In genomic region chr4:122701061-122701460, GRCh38 we compare ENCODE assay signal across 15 cellular contexts. TPM values are rescaled to one million over a fixed set of nuclear protein-coding genes. Genes with fewer than 3 reads are reported as not detected.
DNase-seq lines count a peak whose midpoint lies in the region; ATAC-seq and TF ChIP-seq lines count a peak whose summit lies in the region.
"Had no signal": no experiment of that assay in that cellular context is flagged by ENCODE, and none has a peak within 500 bp of the region (broad histone marks: within the 10 kb centered on the region; RNA-seq: fewer than 3 reads in every experiment).

No MANE protein-coding gene starts in this region.

- no peaks in the 10 kb centered on the region for H3K27me3 ChIP-seq in heart right ventricle
- H3K27me3 ChIP-seq: adrenal gland had no signal

- H3K36me3 ChIP-seq in heart right ventricle: no peaks in the 10 kb centered on the region
- H3K36me3 ChIP-seq: adrenal gland, tibial artery had no signal

- DNase-seq in heart right ventricle (no peak), left ventricle myocardium superior (no peak), mesothelial cell of epicardium (ENCODE audit: low spot score in 2 of 2, unreplicated experiment in 2 of 2) (no peak), COR-L47 (lab: John Stamatoyannopoulos, UW) (no peak), LoVo (ENCODE audit: low spot score) (no peak)
- DNase-seq in activated naive CD8-positive, alpha-beta T cell treated with anti-CD3 and anti-CD28 coated beads, Interleukin-2, amount 50 U/mL, for 24 hours: no peak
- DNase-seq in stimulated activated effector memory CD8-positive, alpha-beta T cell treated with anti-CD3 and anti-CD28 coated beads, Interleukin-12 subunit alpha, Interleukin-12 subunit beta, amount 100 ng/mL, for 72 hours (ENCODE audit: low spot score in 2 of 2): no peak
- DNase-seq: adrenal gland; caudate nucleus; effector memory CD4-positive, alpha-beta T cell; head of caudate nucleus; NCI-H1417; nephron progenitor cell; tibial artery had no signal

- H3K27ac Mint-ChIP-seq in activated naive CD8-positive, alpha-beta T cell treated with anti-CD3 and anti-CD28 coated beads, Interleukin-2, amount 50 U/mL, for 24 hours: peak overlapping the region; percentile 15
- H3K27ac Mint-ChIP-seq in stimulated activated effector memory CD8-positive, alpha-beta T cell treated with anti-CD3 and anti-CD28 coated beads, Interleukin-12 subunit alpha, Interleukin-12 subunit beta, amount 100 ng/mL, for 72 hours: peak overlapping the region; percentile 35
- no peak overlapping the region for H3K27ac Mint-ChIP-seq in mesothelial cell of epicardium
- H3K27ac Mint-ChIP-seq: nephron progenitor cell had no signal

- H3K4me3 Mint-ChIP-seq in activated naive CD8-positive, alpha-beta T cell treated with anti-CD3 and anti-CD28 coated beads, Interleukin-2, amount 50 U/mL, for 24 hours: no peak overlapping the region
- H3K4me3 Mint-ChIP-seq in stimulated activated effector memory CD8-positive, alpha-beta T cell treated with anti-CD3 and anti-CD28 coated beads, Interleukin-12 subunit alpha, Interleukin-12 subunit beta, amount 100 ng/mL, for 72 hours: peak overlapping the region; percentile 18
- no peak overlapping the region for H3K4me3 Mint-ChIP-seq in mesothelial cell of epicardium
- H3K4me3 Mint-ChIP-seq: nephron progenitor cell had no signal

- intact Hi-C loops in heart right ventricle (cut with DNase I) (no loop called here), left ventricle myocardium superior (cut with micrococcal nuclease) (no loop called here)

- H3K27ac ChIP-seq in heart right ventricle: peak overlapping the region in 8 of 10 donors; percentile 48 to 76 (median 64)
- H3K27ac ChIP-seq: tibial artery had no signal

- H3K36me3 Mint-ChIP-seq in activated naive CD8-positive, alpha-beta T cell treated with anti-CD3 and anti-CD28 coated beads, Interleukin-2, amount 50 U/mL, for 24 hours (ENCODE audit: low read depth): no peaks in the 10 kb centered on the region
- no peaks in the 10 kb centered on the region for H3K36me3 Mint-ChIP-seq in stimulated activated effector memory CD8-positive, alpha-beta T cell treated with anti-CD3 and anti-CD28 coated beads, Interleukin-12 subunit alpha, Interleukin-12 subunit beta, amount 100 ng/mL, for 72 hours
- H3K36me3 Mint-ChIP-seq in mesothelial cell of epicardium: no peaks in the 10 kb centered on the region

- TF ChIP-seq CTCF in heart right ventricle (IDR thresholded peaks at IDR 0.05): no peak
- no peak for TF ChIP-seq CTCF in mesothelial cell of epicardium (IDR thresholded peaks at IDR 0.05; ENCODE audit: unreplicated experiment)

- H3K4me1 Mint-ChIP-seq in activated naive CD8-positive, alpha-beta T cell treated with anti-CD3 and anti-CD28 coated beads, Interleukin-2, amount 50 U/mL, for 24 hours: peaks cover 33% of the 10 kb centered on the region
- peaks cover 26% of the 10 kb centered on the region for H3K4me1 Mint-ChIP-seq in stimulated activated effector memory CD8-positive, alpha-beta T cell treated with anti-CD3 and anti-CD28 coated beads, Interleukin-12 subunit alpha, Interleukin-12 subunit beta, amount 100 ng/mL, for 72 hours
- peaks cover 10% of the 10 kb centered on the region for H3K4me1 Mint-ChIP-seq in mesothelial cell of epicardium
- H3K4me1 Mint-ChIP-seq: nephron progenitor cell had no signal

- 76 to 80% methylated on average over 5 of the region's 5 CpGs for WGBS in heart right ventricle, 2 donors

- H3K4me3 ChIP-seq in heart right ventricle: peak overlapping the region in 9 of 10 donors; percentile 30 to 51 (median 42)
- H3K4me3 ChIP-seq: tibial artery had no signal

- H3K9me3 ChIP-seq in heart right ventricle: no peaks in the 10 kb centered on the region
- H3K9me3 ChIP-seq: adrenal gland, tibial artery had no signal

- ATAC-seq in heart right ventricle: no peak
- ATAC-seq in left ventricle myocardium superior: no peak
- ATAC-seq in HG03442 (IDR thresholded peaks at IDR 0.05; ENCODE audit: unreplicated experiment): peak; percentile 70
- no peak for ATAC-seq in activated naive CD8-positive, alpha-beta T cell treated with anti-CD3 and anti-CD28 coated beads, Interleukin-2, amount 50 U/mL, for 24 hours
- peak; percentile 89 for ATAC-seq in stimulated activated effector memory CD8-positive, alpha-beta T cell treated with anti-CD3 and anti-CD28 coated beads, Interleukin-12 subunit alpha, Interleukin-12 subunit beta, amount 100 ng/mL, for 72 hours

- peaks cover 21% of the 10 kb centered on the region for H3K27me3 Mint-ChIP-seq in activated naive CD8-positive, alpha-beta T cell treated with anti-CD3 and anti-CD28 coated beads, Interleukin-2, amount 50 U/mL, for 24 hours
- H3K27me3 Mint-ChIP-seq in mesothelial cell of epicardium (ENCODE audit: low read depth): no peaks in the 10 kb centered on the region

- H3K9me3 Mint-ChIP-seq in activated naive CD8-positive, alpha-beta T cell treated with anti-CD3 and anti-CD28 coated beads, Interleukin-2, amount 50 U/mL, for 24 hours: peaks cover 3% of the 10 kb centered on the region
- no peaks in the 10 kb centered on the region for H3K9me3 Mint-ChIP-seq in stimulated activated effector memory CD8-positive, alpha-beta T cell treated with anti-CD3 and anti-CD28 coated beads, Interleukin-12 subunit alpha, Interleukin-12 subunit beta, amount 100 ng/mL, for 72 hours
- no peaks in the 10 kb centered on the region for H3K9me3 Mint-ChIP-seq in mesothelial cell of epicardium
- H3K9me3 Mint-ChIP-seq: nephron progenitor cell had no signal

- peaks cover 0 to 28% (median 5%) of the 10 kb centered on the region in 9 donors for H3K4me1 ChIP-seq in heart right ventricle
- H3K4me1 ChIP-seq: tibial artery had no signal

RNA-seq across cellular contexts. Expression of gene BBS12, which starts 31.4 kb away (rescaled TPM):
- total RNA-seq in heart right ventricle: 10 to 100 TPM in 1 of 10 donors, 1 to 10 TPM in 9; 3.3 to 13.3 (median 5.2) TPM
- 1 to 10 TPM; 1.1 to 3.9 TPM for polyA plus RNA-seq in heart right ventricle
- 5.5 TPM for total RNA-seq in left ventricle myocardium superior
- total RNA-seq in mesothelial cell of epicardium: 2.3 to 3.2 TPM (median 2.9 TPM) in 3 replicates

Comparison
In these comparisons a context has a peak if more than half of its experiments do, and no peak if none do; other contexts are left out.
1. ATAC-seq: peak in HG03442 (single experiment) and stimulated activated effector memory CD8-positive, alpha-beta T cell treated with anti-CD3 and anti-CD28 coated beads, Interleukin-12 subunit alpha, Interleukin-12 subunit beta, amount 100 ng/mL, for 72 hours (single experiment); none in heart right ventricle (0 of 8), left ventricle myocardium superior (single experiment) and activated naive CD8-positive, alpha-beta T cell treated with anti-CD3 and anti-CD28 coated beads, Interleukin-2, amount 50 U/mL, for 24 hours (single experiment).